23 cellular contexts compared by ENCODE assay signal in genomic region chr20:21342656-21343345, GRCh38. TPM values are rescaled to one million over a fixed set of nuclear protein-coding genes. Genes with fewer than 3 reads are reported as not detected.
"Had no signal": no experiment of that assay in that cellular context is flagged by ENCODE, and none has a peak within 500 bp of the region (broad histone marks: within the 10 kb centered on the region; RNA-seq: fewer than 3 reads in every experiment).

No MANE protein-coding gene starts in this region.

- H3K27ac ChIP-seq: cardiac muscle cell, dorsolateral prefrontal cortex, epithelial cell of prostate, neural progenitor cell, skin epidermis, testis, upper lobe of left lung had no signal

- H3K9ac ChIP-seq: neural progenitor cell had no signal

- H3K9me3 ChIP-seq: mucosa of descending colon, testis, upper lobe of left lung had no signal

- DNase-seq: activated CD4-positive, alpha-beta T cell treated with anti-CD3 and anti-CD28 coated beads, Interleukin-2, amount 50 U/mL, for 4 hours; activated gamma-delta T cell treated with Interleukin-2 at 50 U/mL for 16 hours; activated T-cell treated with anti-CD3 and anti-CD28 coated beads for 4 hours; amniotic stem cell; dorsolateral prefrontal cortex; foreskin melanocyte; mesenchymal stem cell; mucosa of descending colon; naive B cell; stimulated activated CD4-positive, alpha-beta T cell treated with anti-CD3 and anti-CD28 coated beads, Interleukin-4, amount 100 ng/mL, for 1 hour; SW 1271; testis; upper lobe of left lung had no signal

- H3K4me3 ChIP-seq: cardiac muscle cell, dorsolateral prefrontal cortex, mucosa of descending colon, neural progenitor cell, skin epidermis, testis, upper lobe of left lung had no signal

- H3K27me3 ChIP-seq: cardiac muscle cell, dorsolateral prefrontal cortex, neural progenitor cell, testis, upper lobe of left lung had no signal

- H3K4me1 ChIP-seq: testis, upper lobe of left lung had no signal

RNA-seq across cellular contexts. Expression of gene NKX2-4, which starts 54.5 kb away (rescaled TPM):
- total RNA-seq: activated naive CD4-positive, alpha-beta T cell treated with anti-CD3 and anti-CD28 coated beads, Interleukin-2, amount 50 U/mL, for 72 hours; activated T-helper 1 cell treated with anti-CD3 and anti-CD28 coated beads, Interleukin-12 subunit alpha, Interleukin-12 subunit beta, Interleukin-2, Interleukin-4 antibody, amounts not matched to agents 30 ng/mL and 10 ng/mL and 1 ng/mL, durations not matched to agents 14 hours and 24 hours and 36 hours; cardiac muscle cell; lower leg skin; mucosa of descending colon; osteoblast; progenitor cell of endocrine pancreas; T-helper 2 cell treated with Interferon-gamma antibody and Interleukin-4, amounts not matched to agents 100 ng/mL and 5 ng/mL, for 36 hours; upper lobe of left lung had no signal
